In the genomic region with DNA sequence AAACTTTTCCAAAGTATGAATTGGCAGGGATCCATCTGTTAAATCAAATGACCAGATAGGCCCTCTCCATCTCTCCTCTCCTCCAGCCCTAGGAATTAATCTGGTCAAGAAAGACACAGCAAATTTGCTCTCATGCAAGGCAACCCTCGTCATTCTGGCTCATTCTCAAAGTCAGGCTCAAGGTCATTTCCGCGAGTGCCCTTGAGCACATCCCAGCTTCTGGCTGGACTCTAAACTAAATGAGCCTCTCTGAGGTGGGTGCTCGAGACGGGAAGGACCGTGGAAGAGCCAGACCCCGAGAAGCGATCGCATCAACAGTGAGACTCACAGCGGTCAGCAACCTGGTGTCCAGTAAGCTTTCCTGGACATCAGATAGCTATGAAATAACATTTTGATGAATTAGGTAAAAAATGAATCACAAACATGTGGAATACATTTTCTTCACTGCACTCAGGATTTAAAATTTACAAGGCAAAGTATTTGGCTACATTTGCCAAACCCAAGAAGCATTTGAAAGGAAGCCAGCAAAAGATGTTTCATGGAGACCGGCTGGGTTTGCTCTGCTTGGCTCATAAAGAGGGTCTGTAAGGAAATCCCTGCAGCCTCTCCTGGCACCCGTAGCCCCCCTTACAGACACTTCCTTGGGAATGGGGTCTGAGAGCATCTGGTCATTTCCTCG, we compare ENCODE assay signal across 1 cellular context.
TF ChIP-seq lines count a peak whose summit lies in the region.

No MANE protein-coding gene starts in this region.

TF ChIP-seq in IMR-90, 13 proteins besides CTCF, POLR2A, EP300 and RAD21 (continued from another document):
- no peak for TF ChIP-seq MAZ (IDR thresholded peaks at IDR 0.05; ENCODE audit: borderline replicate concordance, low read depth, low read length)
- TF ChIP-seq RCOR1 (IDR thresholded peaks at IDR 0.05; ENCODE audit: insufficient replicate concordance, low read length): no peak
- TF ChIP-seq, protein P1, sequence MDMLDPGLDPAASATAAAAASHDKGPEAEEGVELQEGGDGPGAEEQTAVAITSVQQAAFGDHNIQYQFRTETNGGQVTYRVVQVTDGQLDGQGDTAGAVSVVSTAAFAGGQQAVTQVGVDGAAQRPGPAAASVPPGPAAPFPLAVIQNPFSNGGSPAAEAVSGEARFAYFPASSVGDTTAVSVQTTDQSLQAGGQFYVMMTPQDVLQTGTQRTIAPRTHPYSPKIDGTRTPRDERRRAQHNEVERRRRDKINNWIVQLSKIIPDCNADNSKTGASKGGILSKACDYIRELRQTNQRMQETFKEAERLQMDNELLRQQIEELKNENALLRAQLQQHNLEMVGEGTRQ (IDR thresholded peaks at IDR 0.05; ENCODE audit: low read depth, low read length): no peak
